8 cellular contexts compared by ENCODE assay signal in the genomic region with DNA sequence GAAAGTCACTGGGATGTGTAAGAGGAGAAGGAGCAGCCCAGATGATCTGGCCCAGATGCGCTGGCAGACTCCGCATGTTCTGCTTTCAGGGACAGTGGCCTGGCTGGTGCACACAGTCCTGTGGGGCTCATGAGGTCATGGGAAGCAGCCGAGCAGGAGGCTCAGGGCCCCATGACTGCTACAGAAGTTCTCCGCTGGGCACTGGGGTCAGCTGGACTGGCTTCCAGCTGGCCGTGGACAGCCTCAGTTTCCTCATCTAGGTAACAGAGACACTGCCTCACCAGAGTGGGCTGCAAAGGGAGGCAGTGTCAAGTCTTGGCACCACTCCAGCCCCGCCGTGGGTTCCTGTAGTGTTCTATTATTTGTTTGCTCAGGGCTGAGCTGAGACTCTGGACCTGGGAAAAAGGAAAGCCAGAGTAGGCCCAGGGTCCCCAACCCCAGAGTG. TPM values are rescaled to one million over a fixed set of nuclear protein-coding genes. Genes with fewer than 3 reads are reported as not detected.
DNase-seq lines count a peak whose midpoint lies in the region; ATAC-seq and TF ChIP-seq lines count a peak whose summit lies in the region.

No MANE protein-coding gene starts in this region.

- H3K27ac Mint-ChIP-seq in activated naive CD8-positive, alpha-beta T cell treated with anti-CD3 and anti-CD28 coated beads for 36 hours: peak overlapping the region; percentile 99

- H3K4me1 Mint-ChIP-seq in activated naive CD8-positive, alpha-beta T cell treated with anti-CD3 and anti-CD28 coated beads for 36 hours: peaks cover 86% of the 10 kb centered on the region

- H3K27ac ChIP-seq in C4-2B: peak overlapping the region; percentile 1; the same call in 1 of the 2 replicates
- H3K27ac ChIP-seq in left ventricle myocardium inferior (replicated peaks): peak overlapping the region; percentile 95
- H3K27ac ChIP-seq in prostate gland: peak overlapping the region; percentile 68 to 70

- H3K4me1 ChIP-seq in left ventricle myocardium inferior (peaks cover 95% of the 10 kb centered on the region), prostate gland (replicated peaks) (peaks cover 6% of the 10 kb centered on the region)

- WGBS in prostate gland: 43% methylated on average over 7 of the region's 7 CpGs

- H3K36me3 ChIP-seq in left ventricle myocardium inferior: peaks cover 30% of the 10 kb centered on the region
- H3K36me3 ChIP-seq in prostate gland: no peaks in the 10 kb centered on the region

- DNase-seq in activated naive CD8-positive, alpha-beta T cell treated with anti-CD3 and anti-CD28 coated beads for 36 hours: no peak
- DNase-seq in left ventricle myocardium inferior (peak; percentile 90), prostate gland (ENCODE audit: low spot score) (no peak), SKM-1 (lab: John Stamatoyannopoulos, UW; ENCODE audit: unreplicated experiment) (no peak), LoVo (ENCODE audit: low spot score) (no peak)

- TF ChIP-seq CTCF in C4-2B (conservative IDR thresholded peaks at IDR 0.05) (no peak), left ventricle myocardium inferior (IDR thresholded peaks at IDR 0.05; ENCODE audit: borderline replicate concordance) (no peak), prostate gland (IDR thresholded peaks at IDR 0.05) (no peak)

- peak overlapping the region; percentile 81 for H3K4me3 Mint-ChIP-seq in activated naive CD8-positive, alpha-beta T cell treated with anti-CD3 and anti-CD28 coated beads for 36 hours

- intact Hi-C loops in left ventricle myocardium inferior (cut with micrococcal nuclease): loop anchor here (10.0 kb wide), 1 partner anchor 58 kb away; the partner anchor contains the start of gene KLHL22
- intact Hi-C loops in prostate gland (cut with DNase I): loop anchor here (5.0 to 10.0 kb wide), 2 partner anchors 45 to 118 kb away; partner anchors contain the start of genes MED15 and SCARF2

- no peaks in the 10 kb centered on the region for H3K9me3 Mint-ChIP-seq in activated naive CD8-positive, alpha-beta T cell treated with anti-CD3 and anti-CD28 coated beads for 36 hours

- no peaks in the 10 kb centered on the region for H3K27me3 Mint-ChIP-seq in activated naive CD8-positive, alpha-beta T cell treated with anti-CD3 and anti-CD28 coated beads for 36 hours

- no peak for TF ChIP-seq POLR2A in prostate gland (IDR thresholded peaks at IDR 0.05)

- no peaks in the 10 kb centered on the region for H3K27me3 ChIP-seq in left ventricle myocardium inferior (ENCODE audit: low read depth)
- H3K27me3 ChIP-seq in prostate gland (replicated peaks; ENCODE audit: insufficient read depth): no peaks in the 10 kb centered on the region

- H3K4me3 ChIP-seq in left ventricle myocardium inferior (peak overlapping the region; percentile 37), prostate gland (no peak overlapping the region)

- peaks cover 57% of the 10 kb centered on the region for H3K36me3 Mint-ChIP-seq in activated naive CD8-positive, alpha-beta T cell treated with anti-CD3 and anti-CD28 coated beads for 36 hours

- H3K9me3 ChIP-seq in left ventricle myocardium inferior (replicated peaks) (no peaks in the 10 kb centered on the region), prostate gland (no peaks in the 10 kb centered on the region)

- no peak for ATAC-seq in HG02623 (IDR thresholded peaks at IDR 0.05; ENCODE audit: unreplicated experiment)
- no peak for ATAC-seq in HG02981 (IDR thresholded peaks at IDR 0.05; ENCODE audit: unreplicated experiment)

RNA-seq across cellular contexts. Expression of gene MED15, which starts 45.1 kb away (rescaled TPM):
- total RNA-seq in activated naive CD8-positive, alpha-beta T cell treated with anti-CD3 and anti-CD28 coated beads for 36 hours: 10 to 100 TPM; 91.1 to 91.8 TPM
- 40.3 TPM for total RNA-seq in left ventricle myocardium inferior
- total RNA-seq in prostate gland: 10 to 100 TPM; 43.2 to 87.1 TPM

RNA-seq across cellular contexts. Expression of gene KLHL22, which starts 56.9 kb away (rescaled TPM):
- total RNA-seq in activated naive CD8-positive, alpha-beta T cell treated with anti-CD3 and anti-CD28 coated beads for 36 hours: 10 to 100 TPM; 11.2 to 12.3 TPM
- total RNA-seq in left ventricle myocardium inferior: 16.1 TPM
- total RNA-seq in prostate gland: 10 to 100 TPM; 45.1 to 51.3 TPM

Comparison
In these comparisons a context has a peak if more than half of its experiments do, and no peak if none do; other contexts are left out.
1. H3K27ac ChIP-seq: peak in every context shown above with its lines; median percentile 95 in left ventricle myocardium inferior; 69 in prostate gland; 1 in C4-2B.